In the genomic region with DNA sequence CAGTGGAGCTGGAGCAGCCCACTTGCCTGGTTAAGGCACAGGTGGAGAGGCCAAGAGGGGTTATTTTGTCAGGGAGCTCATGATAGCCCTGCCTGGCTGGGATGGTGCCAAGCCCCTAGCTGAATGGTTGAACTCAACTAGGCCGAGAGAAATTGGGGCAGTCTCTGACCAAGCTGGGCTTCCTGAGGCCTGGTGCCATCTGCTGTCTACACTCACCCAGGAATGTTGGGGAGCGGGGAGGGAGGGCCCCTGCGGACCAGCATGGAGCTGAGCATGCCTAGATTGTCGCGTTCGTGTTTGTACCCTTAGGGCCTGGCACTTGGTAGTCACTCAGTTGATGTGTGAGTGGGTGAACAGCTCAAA, we compare ENCODE assay signal across 8 cellular contexts. TPM values are rescaled to one million over a fixed set of nuclear protein-coding genes. Genes with fewer than 3 reads are reported as not detected.
DNase-seq lines count a peak whose midpoint lies in the region; TF ChIP-seq lines count a peak whose summit lies in the region.

No MANE protein-coding gene starts in this region.

- no peaks in the 10 kb centered on the region for H3K27me3 ChIP-seq in GM06990 (replicated peaks; ENCODE audit: control insufficient read depth, insufficient read depth, low read length)
- H3K27me3 ChIP-seq in SJCRH30, result no peaks in the 10 kb centered on the region
- H3K27me3 ChIP-seq in prostate gland (replicated peaks; ENCODE audit: insufficient read depth), result no peaks in the 10 kb centered on the region

- no peak overlapping the region; the same call in 1 of the 2 replicates for H3K27ac ChIP-seq in SJCRH30
- no peak overlapping the region for H3K27ac ChIP-seq in prostate gland

- H3K4me3 ChIP-seq in GM06990 (replicated peaks; ENCODE audit: low read depth, low read length) (peak overlapping the region; percentile 95), SJCRH30 (peak overlapping the region; percentile 79), fibroblast of mammary gland (ENCODE audit: control insufficient read depth, low read depth, low read length) (peak overlapping the region; percentile 83), prostate gland (peak overlapping the region; percentile 97 to 98)

- WGBS in prostate gland, result 17% methylated on average over 6 of the region's 6 CpGs

- peaks cover 5% of the 10 kb centered on the region for H3K4me1 ChIP-seq in SJCRH30
- peaks cover 14% of the 10 kb centered on the region for H3K4me1 ChIP-seq in prostate gland (replicated peaks)

- TF ChIP-seq CTCF in GM06990 (IDR thresholded peaks at IDR 0.05; ENCODE audit: insufficient read depth, low read length, poor library complexity, severe bottlenecking) (no peak), fibroblast of mammary gland (conservative IDR thresholded peaks at IDR 0.05; ENCODE audit: control insufficient read depth, insufficient read depth, low read depth, low read length) (no peak), prostate gland (IDR thresholded peaks at IDR 0.05) (no peak)

- H3K9me3 ChIP-seq in SJCRH30 (replicated peaks) (no peaks in the 10 kb centered on the region), prostate gland (no peaks in the 10 kb centered on the region)

- no peak for TF ChIP-seq POLR2A in prostate gland (IDR thresholded peaks at IDR 0.05)

- H3K36me3 ChIP-seq in GM06990 (ENCODE audit: control insufficient read depth, insufficient read depth, low read length) (peaks cover 17% of the 10 kb centered on the region), SJCRH30 (peaks cover 24% of the 10 kb centered on the region), prostate gland (peaks cover 0 to 7% of the 10 kb centered on the region in 2 donors)

- intact Hi-C loops in prostate gland (cut with DNase I), result loop anchor here (5.0 to 10.0 kb wide), 2 partner anchors 110 to 182 kb away; a partner anchor contains a TSS

- DNase-seq in GM06990 (ENCODE audit: extremely low read depth, insufficient read length) (no peak), SJCRH30 (peak; percentile 21 to 27), fibroblast of mammary gland (ENCODE audit: low read depth) (peak; percentile 28), prostate gland (ENCODE audit: low spot score) (no peak), NCI-H526 (lab: John Stamatoyannopoulos, UW) (no peak), HT-29 (ENCODE audit: low spot score) (no peak), UCSD-AML1 (lab: John Stamatoyannopoulos, UW; ENCODE audit: unreplicated experiment) (no peak)
- no peak for DNase-seq in stimulated activated CD4-positive, alpha-beta T cell treated with anti-CD3 and anti-CD28 coated beads, Interleukin-4, amount 100 ng/mL, for 1 hour

RNA-seq across cellular contexts. Expression of a gene that starts 1.2 kb away (rescaled TPM):
- total RNA-seq in SJCRH30 (2014; rRNA removed; shearing (Covaris generic)), result 22.0 and 23.4 TPM in 2 replicates
- 10 to 100 TPM; 14.2 to 43.5 TPM for total RNA-seq in prostate gland
- 23.4 and 23.8 TPM in 2 replicates for total RNA-seq in HT-29 (2014; rRNA removed; shearing (Covaris generic))

RNA-seq across cellular contexts. Expression of a gene that starts 17.0 kb away (rescaled TPM):
- total RNA-seq in SJCRH30 (2014; rRNA removed; shearing (Covaris generic)), result 32.2 and 35.0 TPM in 2 replicates
- 10 to 100 TPM; 22.6 to 38.2 TPM for total RNA-seq in prostate gland
- total RNA-seq in HT-29 (2014; rRNA removed; shearing (Covaris generic)), result 29.3 and 31.2 TPM in 2 replicates

RNA-seq across cellular contexts. Expression of a gene that starts 29.1 kb away (rescaled TPM):
- 0.06 TPM in 1 of 2 replicates, not detected in the other for total RNA-seq in SJCRH30 (2014; rRNA removed; shearing (Covaris generic))
- total RNA-seq in prostate gland, result not detected
- total RNA-seq in HT-29 (2014; rRNA removed; shearing (Covaris generic)), result 0.36 TPM in 1 of 2 replicates, not detected in the other

RNA-seq across cellular contexts. Expression of a gene that starts 37.0 kb away (rescaled TPM):
- 5.8 TPM in 2 replicates for total RNA-seq in SJCRH30 (2014; rRNA removed; shearing (Covaris generic))
- total RNA-seq in prostate gland, result 100 to 1,000 TPM in 1 of 2 donors, 10 to 100 TPM in 1; 74.4 to 167 TPM
- total RNA-seq in HT-29 (2014; rRNA removed; shearing (Covaris generic)), result 0.81 and 3.2 TPM in 2 replicates

RNA-seq across cellular contexts. Expression of a gene that starts 59.5 kb away (rescaled TPM):
- total RNA-seq in SJCRH30 (2014; rRNA removed; shearing (Covaris generic)), result 58.5 and 59.3 TPM in 2 replicates
- total RNA-seq in prostate gland, result 100 to 1,000 TPM; 130 to 131 TPM
- total RNA-seq in HT-29 (2014; rRNA removed; shearing (Covaris generic)), result 65.0 and 68.7 TPM in 2 replicates

Comparison
In these comparisons a context has a peak if more than half of its experiments do, and no peak if none do; other contexts are left out.
1. DNase-seq: peak in SJCRH30 (2 of 2) and fibroblast of mammary gland (single experiment); none in GM06990 (single experiment), prostate gland (single experiment), stimulated activated CD4-positive, alpha-beta T cell treated with anti-CD3 and anti-CD28 coated beads, Interleukin-4, amount 100 ng/mL, for 1 hour (single experiment), NCI-H526 (0 of 2), HT-29 (single experiment) and UCSD-AML1 (single experiment).
2. Peak in every context shown above with its lines, with median percentiles within 50 percentile points of each other: H3K4me3 ChIP-seq.